ENCODE assay signal across 28 cellular contexts in genomic region chr2:13066673-13067072, GRCh38.
"Had no signal": no experiment of that assay in that cellular context is flagged by ENCODE, and none has a peak within 500 bp of the region (broad histone marks: within the 10 kb centered on the region; RNA-seq: fewer than 3 reads in every experiment).

No MANE protein-coding gene starts in this region.

- H3K4me3 Mint-ChIP-seq: stimulated activated effector memory CD8-positive, alpha-beta T cell treated with anti-CD3 and anti-CD28 coated beads, Interleukin-12 subunit alpha, Interleukin-12 subunit beta, amount 100 ng/mL, for 72 hours; stimulated activated memory B cell treated with anti-CD40 and anti-IgM and Interleukin-4, amounts not matched to agents 10 μg/mL and 1 μg/mL and 100 μg/mL, for 72 hours; stimulated activated naive B cell treated with anti-CD40 and anti-IgM and Interleukin-4, amounts not matched to agents 10 μg/mL and 1 μg/mL and 100 μg/mL, for 72 hours; stimulated activated naive CD8-positive, alpha-beta T cell treated with anti-CD3 and anti-CD28 coated beads, Interleukin-15, amount 100 ng/mL, for 72 hours; stimulated activated naive CD8-positive, alpha-beta T cell treated with anti-CD3 and anti-CD28 coated beads, Interleukin-15, Interleukin-2, amounts not matched to agents 100 ng/mL and 50 ng/mL, for 24 hours; type B pancreatic cell had no signal

- DNase-seq: stimulated activated CD4-positive, alpha-beta T cell treated with anti-CD3 and anti-CD28 coated beads, Interleukin-2, amount 100 ng/mL, for 48 hours; stimulated activated CD4-positive, alpha-beta T cell treated with anti-CD3 and anti-CD28 coated beads, Interleukin-4, amount 100 ng/mL, for 1 hour; stimulated activated CD4-positive, alpha-beta T cell treated with anti-CD3 and anti-CD28 coated beads, Interleukin-4, amount 100 ng/mL, for 24 hours; stimulated activated CD4-positive, alpha-beta T cell treated with anti-CD3 and anti-CD28 coated beads, Interleukin-4, amount 100 ng/mL, for 4 hours; stimulated activated CD8-positive, alpha-beta memory T cell treated with anti-CD3 and anti-CD28 coated beads, Interleukin-4, amount 100 ng/mL, for 48 hours; stimulated activated naive B cell treated with anti-CD40 and anti-IgM and Interleukin-4, amounts not matched to agents 10 μg/mL and 1 μg/mL and 100 μg/mL, for 72 hours; stimulated activated naive CD4-positive, alpha-beta T cell; stimulated activated naive CD4-positive, alpha-beta T cell treated with Interleukin-2 at 50 U/mL for 16 hours; stimulated activated naive CD8-positive, alpha-beta T cell treated with anti-CD3 and anti-CD28 coated beads, Interleukin-15, amount 100 ng/mL, for 72 hours; stimulated activated naive CD8-positive, alpha-beta T cell treated with anti-CD3 and anti-CD28 coated beads, Interleukin-15, Interleukin-2, amounts not matched to agents 100 U/mL and 50 U/mL, for 24 hours; stomach; substantia nigra; testis; thyroid gland; tibial artery; transverse colon; trophoblast cell; upper lobe of left lung; upper lobe of right lung; uterus had no signal

- ATAC-seq: stimulated activated effector memory CD8-positive, alpha-beta T cell treated with anti-CD3 and anti-CD28 coated beads, Interleukin-12 subunit alpha, Interleukin-12 subunit beta, amount 100 ng/mL, for 72 hours; stimulated activated memory B cell treated with anti-CD40 and anti-IgM and Interleukin-4, amounts not matched to agents 10 μg/mL and 1 μg/mL and 100 μg/mL, for 72 hours; stimulated activated naive B cell treated with anti-CD40 and anti-IgM and Interleukin-4, amounts not matched to agents 10 μg/mL and 1 μg/mL and 100 μg/mL, for 72 hours; stimulated activated naive CD8-positive, alpha-beta T cell treated with anti-CD3 and anti-CD28 coated beads, Interleukin-15, amount 100 ng/mL, for 72 hours; stimulated activated naive CD8-positive, alpha-beta T cell treated with anti-CD3 and anti-CD28 coated beads, Interleukin-15, Interleukin-2, amounts not matched to agents 100 U/mL and 50 U/mL, for 24 hours; upper lobe of right lung had no signal

- H3K27me3 ChIP-seq: stomach, suprapubic skin, testis, thyroid gland, tibial artery, tibial nerve, transverse colon, upper lobe of left lung, upper lobe of right lung, uterus, vagina had no signal

- H3K27ac Mint-ChIP-seq: stimulated activated effector memory CD8-positive, alpha-beta T cell treated with anti-CD3 and anti-CD28 coated beads, Interleukin-12 subunit alpha, Interleukin-12 subunit beta, amount 100 ng/mL, for 72 hours; stimulated activated memory B cell treated with anti-CD40 and anti-IgM and Interleukin-4, amounts not matched to agents 10 μg/mL and 1 μg/mL and 100 μg/mL, for 72 hours; stimulated activated naive B cell treated with anti-CD40 and anti-IgM and Interleukin-4, amounts not matched to agents 10 μg/mL and 1 μg/mL and 100 μg/mL, for 72 hours; stimulated activated naive CD8-positive, alpha-beta T cell treated with anti-CD3 and anti-CD28 coated beads, Interleukin-15, amount 100 ng/mL, for 72 hours; stimulated activated naive CD8-positive, alpha-beta T cell treated with anti-CD3 and anti-CD28 coated beads, Interleukin-15, Interleukin-2, amounts not matched to agents 100 ng/mL and 50 ng/mL, for 24 hours; type B pancreatic cell had no signal

- H3K4me1 ChIP-seq: stomach, suprapubic skin, testis, thyroid gland, tibial artery, tibial nerve, transverse colon, upper lobe of left lung, upper lobe of right lung, uterus, vagina had no signal

- H3K36me3 ChIP-seq: stomach, suprapubic skin, thoracic aorta, thyroid gland, tibial artery, tibial nerve, transverse colon, upper lobe of left lung, upper lobe of right lung, uterus, vagina had no signal

- H3K9me3 ChIP-seq: stomach, suprapubic skin, testis, thoracic aorta, thyroid gland, tibial artery, tibial nerve, transverse colon, upper lobe of left lung, upper lobe of right lung, uterus, vagina had no signal

- H3K36me3 Mint-ChIP-seq: stimulated activated effector memory CD8-positive, alpha-beta T cell treated with anti-CD3 and anti-CD28 coated beads, Interleukin-12 subunit alpha, Interleukin-12 subunit beta, amount 100 ng/mL, for 72 hours; stimulated activated memory B cell treated with anti-CD40 and anti-IgM and Interleukin-4, amounts not matched to agents 10 μg/mL and 1 μg/mL and 100 μg/mL, for 72 hours; stimulated activated naive B cell treated with anti-CD40 and anti-IgM and Interleukin-4, amounts not matched to agents 10 μg/mL and 1 μg/mL and 100 μg/mL, for 72 hours; type B pancreatic cell had no signal

- H3K4me1 Mint-ChIP-seq: stimulated activated effector memory CD8-positive, alpha-beta T cell treated with anti-CD3 and anti-CD28 coated beads, Interleukin-12 subunit alpha, Interleukin-12 subunit beta, amount 100 ng/mL, for 72 hours; stimulated activated memory B cell treated with anti-CD40 and anti-IgM and Interleukin-4, amounts not matched to agents 10 μg/mL and 1 μg/mL and 100 μg/mL, for 72 hours; stimulated activated naive B cell treated with anti-CD40 and anti-IgM and Interleukin-4, amounts not matched to agents 10 μg/mL and 1 μg/mL and 100 μg/mL, for 72 hours; stimulated activated naive CD8-positive, alpha-beta T cell treated with anti-CD3 and anti-CD28 coated beads, Interleukin-15, amount 100 ng/mL, for 72 hours had no signal

- H3K9me3 Mint-ChIP-seq: stimulated activated effector memory CD8-positive, alpha-beta T cell treated with anti-CD3 and anti-CD28 coated beads, Interleukin-12 subunit alpha, Interleukin-12 subunit beta, amount 100 ng/mL, for 72 hours; stimulated activated memory B cell treated with anti-CD40 and anti-IgM and Interleukin-4, amounts not matched to agents 10 μg/mL and 1 μg/mL and 100 μg/mL, for 72 hours; stimulated activated naive B cell treated with anti-CD40 and anti-IgM and Interleukin-4, amounts not matched to agents 10 μg/mL and 1 μg/mL and 100 μg/mL, for 72 hours; stimulated activated naive CD8-positive, alpha-beta T cell treated with anti-CD3 and anti-CD28 coated beads, Interleukin-15, amount 100 ng/mL, for 72 hours; stimulated activated naive CD8-positive, alpha-beta T cell treated with anti-CD3 and anti-CD28 coated beads, Interleukin-15, Interleukin-2, amounts not matched to agents 100 ng/mL and 50 ng/mL, for 24 hours; type B pancreatic cell had no signal

- H3K4me3 ChIP-seq: stomach, suprapubic skin, testis, thoracic aorta, thyroid gland, tibial artery, tibial nerve, transverse colon, upper lobe of left lung, upper lobe of right lung, uterus, vagina had no signal

- H3K27ac ChIP-seq: stomach, suprapubic skin, testis, thoracic aorta, thyroid gland, tibial artery, tibial nerve, transverse colon, upper lobe of left lung, upper lobe of right lung, uterus, vagina had no signal
